In the genomic region with DNA sequence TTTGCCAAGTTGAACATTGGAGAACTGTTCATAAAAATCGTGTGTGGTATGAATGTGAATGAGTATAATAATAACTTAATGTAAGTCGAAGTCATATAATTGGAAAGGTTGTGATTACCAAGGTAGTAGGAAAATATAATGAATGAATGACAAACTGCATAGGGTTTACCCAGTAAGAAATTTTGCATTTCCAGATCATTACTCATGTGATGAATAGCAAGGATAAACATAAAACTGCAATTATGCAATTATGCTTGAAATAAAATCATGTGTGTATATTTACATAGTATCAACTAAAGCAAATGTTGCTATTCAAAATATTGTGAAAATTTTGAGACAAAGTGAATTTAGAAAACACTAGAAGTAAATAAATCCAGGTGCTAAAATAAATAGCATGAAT, we compare ENCODE assay signal across 12 cellular contexts.
"Had no signal": no experiment of that assay in that cellular context is flagged by ENCODE, and none has a peak within 500 bp of the region (broad histone marks: within the 10 kb centered on the region; RNA-seq: fewer than 3 reads in every experiment).

No MANE protein-coding gene starts in this region.

- H3K36me3 ChIP-seq: cardiac muscle cell, spleen, thoracic aorta, upper lobe of left lung had no signal

- DNase-seq: activated CD4-positive, alpha-beta T cell treated with anti-CD3 and anti-CD28 coated beads, Interleukin-2, amount 50 U/mL, for 1 hour; activated CD4-positive, CD25-positive, alpha-beta regulatory T cell treated with anti-CD3 and anti-CD28 coated beads, Interleukin-2, amount 50 U/mL, for 72 hours; activated CD8-positive, alpha-beta memory T cell treated with anti-CD3 and anti-CD28 coated beads, Interleukin-2, amount 50 U/mL, for 4 hours; activated naive CD4-positive, alpha-beta T cell treated with anti-CD3 and anti-CD28 coated beads, Interleukin-2, amount 50 U/mL, for 16 hours; activated T-cell treated with anti-CD3 and anti-CD28 coated beads, Interleukin-2, amount 50 U/mL, for 4 hours; effector memory CD8-positive, alpha-beta T cell; retina; spleen; stimulated activated naive B cell treated with anti-CD40 and anti-IgM and Interleukin-4, amounts not matched to agents 10 μg/mL and 1 μg/mL and 100 μg/mL, for 72 hours; upper lobe of left lung had no signal

- ATAC-seq: activated T-cell treated with anti-CD3 and anti-CD28 coated beads, Interleukin-2, amount 50 U/mL, for 4 hours; effector memory CD8-positive, alpha-beta T cell; stimulated activated naive B cell treated with anti-CD40 and anti-IgM and Interleukin-4, amounts not matched to agents 10 μg/mL and 1 μg/mL and 100 μg/mL, for 72 hours had no signal

- H3K4me3 ChIP-seq: cardiac muscle cell, spleen, thoracic aorta, upper lobe of left lung had no signal

- H3K27me3 ChIP-seq: cardiac muscle cell, spleen, upper lobe of left lung had no signal
